In genomic region chr17:81901167-81902022, GRCh38 we compare ENCODE assay signal across 9 cellular contexts. TPM values are rescaled to one million over a fixed set of nuclear protein-coding genes. Genes with fewer than 3 reads are reported as not detected.
DNase-seq lines count a peak whose midpoint lies in the region; ATAC-seq, FAIRE-seq and TF ChIP-seq lines count a peak whose summit lies in the region.
"Had no signal": no experiment of that assay in that cellular context is flagged by ENCODE, and none has a peak within 500 bp of the region (broad histone marks: within the 10 kb centered on the region; RNA-seq: fewer than 3 reads in every experiment).

No MANE protein-coding gene starts in this region.

- TF ChIP-seq EP300 in esophagus muscularis mucosa (IDR thresholded peaks at IDR 0.05), result no peak

- CTCF ChIA-PET in BJ (lab: Yijun Ruan, JAX) (no interaction called here), PC-9 (lab: Charles Lee) (no interaction called here)

- no peak for DNase-seq in BJ (ENCODE audit: low read depth)
- DNase-seq in PC-9, result no peak
- no peak for DNase-seq in esophagus muscularis mucosa (ENCODE audit: extremely low spot score)
- DNase-seq in pancreas, result peak in 2 of 6 donors; percentile 28 to 64
- no peak for DNase-seq in NCI-H345 treated with DMSO at 0.1 percent for 48 hours (lab: John Stamatoyannopoulos, UW; ENCODE audit: unreplicated experiment)
- DNase-seq in GM10266 (ENCODE audit: extremely low spot score), result no peak
- DNase-seq: activated effector memory CD4-positive, alpha-beta T cell treated with anti-CD3 and anti-CD28 coated beads, Interleukin-2, amount 50 U/mL, for 16 hours had no signal

- no peak for FAIRE-seq in pancreas (lab: Jason Lieb, UNC)

- POLR2A ChIA-PET in BJ (lab: Charles Lee) (no interaction called here), PC-9 (lab: Charles Lee; ENCODE audit: unreplicated experiment) (no interaction called here)

- BruUV-seq in PC-9 (replicated peaks; lab: Mats Ljungman, UMichigan), result TSS peak; percentile 17

- H3K27ac ChIP-seq in PC-9 (no peak overlapping the region), esophagus muscularis mucosa (replicated peaks in 1 of 4) (no peak overlapping the region), pancreas (no peak overlapping the region)

- no peaks in the 10 kb centered on the region for H3K9me3 ChIP-seq in PC-9 (ENCODE audit: insufficient read depth, low read depth)
- H3K9me3 ChIP-seq in esophagus muscularis mucosa, result no peaks in the 10 kb centered on the region
- H3K9me3 ChIP-seq in pancreas, result no peaks in the 10 kb centered on the region

- H3K79me2 ChIP-seq in PC-9 (ENCODE audit: low read depth), result no peaks in the 10 kb centered on the region

- no peaks in the 10 kb centered on the region for H4K20me1 ChIP-seq in PC-9 (ENCODE audit: insufficient read depth)

- TF ChIP-seq CTCF in BJ (IDR thresholded peaks at IDR 0.05; ENCODE audit: insufficient read depth, low read depth, low read length), result no peak
- no peak for TF ChIP-seq CTCF in PC-9 (conservative IDR thresholded peaks at IDR 0.05)
- no peak for TF ChIP-seq CTCF in esophagus muscularis mucosa (IDR thresholded peaks at IDR 0.05)
- TF ChIP-seq CTCF in pancreas (IDR thresholded peaks at IDR 0.05), result no peak
- TF ChIP-seq CTCF in GM10266 (IDR thresholded peaks at IDR 0.05; ENCODE audit: control insufficient read depth, insufficient read depth, low read depth, missing control alignments), result no peak

- peak overlapping the region; percentile 27 for H3K4me3 ChIP-seq in BJ (ENCODE audit: low read depth, low read length)
- H3K4me3 ChIP-seq in PC-9, result no peak overlapping the region
- peak overlapping the region; percentile 46 to 57 (median 48) for H3K4me3 ChIP-seq in esophagus muscularis mucosa
- peak overlapping the region in 1 of 4 donors; percentile 37 for H3K4me3 ChIP-seq in pancreas

- no peaks in the 10 kb centered on the region for H3K9me2 ChIP-seq in PC-9 (ENCODE audit: insufficient read depth)

- WGBS in esophagus muscularis mucosa, result 88% methylated on average over 9 of the region's 21 CpGs
- WGBS in pancreas, 2 donors, result 54 to 57% methylated on average over 16 to 21 of the region's 21 CpGs

- H3K27me3 ChIP-seq in BJ (ENCODE audit: control insufficient read depth, insufficient read depth, low read length) (no peaks in the 10 kb centered on the region), PC-9 (ENCODE audit: insufficient read depth, low read depth) (no peaks in the 10 kb centered on the region), esophagus muscularis mucosa (peaks cover 0 to 25% (median 8%) of the 10 kb centered on the region in 4 donors), pancreas (no peaks in the 10 kb centered on the region)

- H3K4me1 ChIP-seq in PC-9 (replicated peaks; ENCODE audit: insufficient read depth) (peaks cover 30% of the 10 kb centered on the region), esophagus muscularis mucosa (peaks cover 8 to 18% (median 16%) of the 10 kb centered on the region in 4 donors), pancreas (peaks cover 0 to 6% (median 3%) of the 10 kb centered on the region in 3 donors)

- H3K36me3 ChIP-seq in BJ (ENCODE audit: control insufficient read depth, insufficient read depth, low read length), result peaks cover 17% of the 10 kb centered on the region
- no peaks in the 10 kb centered on the region for H3K36me3 ChIP-seq in PC-9 (ENCODE audit: low read depth)
- H3K36me3 ChIP-seq in esophagus muscularis mucosa, result peaks cover 32 to 72% (median 59%) of the 10 kb centered on the region in 4 donors
- H3K36me3 ChIP-seq in pancreas, result peaks cover 0 to 12% (median 6%) of the 10 kb centered on the region in 3 donors

- intact Hi-C loops in PC-9 (cut with micrococcal nuclease; ENCODE audit: unreplicated experiment), result no loop called here
- intact Hi-C loops in esophagus muscularis mucosa (cut with DNase I), result no loop called here
- intact Hi-C loops in pancreas (cut with DNase I), result no loop called here

- H2AFZ ChIP-seq in PC-9, result no peak overlapping the region

- H3K4me2 ChIP-seq in PC-9, result no peak overlapping the region

- TF ChIP-seq POLR2A in esophagus muscularis mucosa (IDR thresholded peaks at IDR 0.05; ENCODE audit: low read depth), result no peak

- H3F3A ChIP-seq in PC-9 (ENCODE audit: insufficient read depth, low read depth), result peaks cover 29% of the 10 kb centered on the region

- peak in 3 of 4 donors; percentile 5 to 16 (median 6) for ATAC-seq in pancreas
- no peak for ATAC-seq in HG03108 (IDR thresholded peaks at IDR 0.05; ENCODE audit: unreplicated experiment)
- ATAC-seq in GM21619 (IDR thresholded peaks at IDR 0.05; ENCODE audit: unreplicated experiment), result no peak

RNA-seq across cellular contexts. Expression of gene NPB, which starts 0.6 kb away (rescaled TPM):
- polyA plus RNA-seq in BJ (2011; rRNA removed) (0.21 and 0.38 TPM in 2 replicates), pancreas (under 1 TPM; 0.34 to 0.45 TPM)
- polyA minus RNA-seq in BJ (2011; rRNA and poly(A)+ RNA removed), result 0.24 TPM in 1 of 2 replicates, not detected in the other
- total RNA-seq in PC-9 (2021) (0.83 and 1.1 TPM in 2 replicates), esophagus muscularis mucosa (1 to 10 TPM in 1 of 4 donors, under 1 TPM in 1, not detected in 2; 0.78 to 1.8 TPM), pancreas (under 1 TPM in 4 of 6 donors, not detected in 2; 0.19 to 0.62 (median 0.34) TPM)

RNA-seq across cellular contexts. Expression of gene PCYT2, which starts 9.8 kb away (rescaled TPM):
- polyA plus RNA-seq in BJ (2011; rRNA removed), result 24.5 and 44.2 TPM in 2 replicates
- 19.1 and 25.7 TPM in 2 replicates for polyA minus RNA-seq in BJ (2011; rRNA and poly(A)+ RNA removed)
- 54.7 and 82.2 TPM in 2 replicates for total RNA-seq in PC-9 (2021)
- 10 to 100 TPM; 27.4 to 38.7 (median 33.3) TPM for total RNA-seq in esophagus muscularis mucosa
- 10 to 100 TPM in 5 of 6 donors, 1 to 10 TPM in 1; 9.0 to 20.7 (median 15.0) TPM for total RNA-seq in pancreas
- 10 to 100 TPM; 22.3 to 35.3 TPM for polyA plus RNA-seq in pancreas

RNA-seq across cellular contexts. Expression of gene ANAPC11, which starts 9.9 kb away (rescaled TPM):
- polyA plus RNA-seq in BJ (2011; rRNA removed) (227 and 290 TPM in 2 replicates), pancreas (100 to 1,000 TPM in 1 of 2 donors, 10 to 100 TPM in 1; 95.1 to 112 TPM)
- polyA minus RNA-seq in BJ (2011; rRNA and poly(A)+ RNA removed), result 40.9 and 41.0 TPM in 2 replicates
- total RNA-seq in PC-9 (2021) (187 and 256 TPM in 2 replicates), esophagus muscularis mucosa (100 to 1,000 TPM; 131 to 139 (median 135) TPM), pancreas (10 to 100 TPM; 33.3 to 45.5 (median 42.5) TPM)

RNA-seq across cellular contexts. Expression of gene ALYREF, which starts 10.0 kb away (rescaled TPM):
- polyA plus RNA-seq in BJ (2011; rRNA removed) (74.8 and 83.4 TPM in 2 replicates), pancreas (10 to 100 TPM; 10.3 to 22.6 TPM)
- 52.1 and 66.9 TPM in 2 replicates for polyA minus RNA-seq in BJ (2011; rRNA and poly(A)+ RNA removed)
- total RNA-seq in PC-9 (2021) (138 and 156 TPM in 2 replicates), esophagus muscularis mucosa (10 to 100 TPM; 44.0 to 67.7 (median 56.5) TPM), pancreas (10 to 100 TPM; 14.4 to 27.8 (median 23.4) TPM)

RNA-seq across cellular contexts. Expression of gene SIRT7, which starts 16.6 kb away (rescaled TPM):
- 5.2 and 8.4 TPM in 2 replicates for polyA plus RNA-seq in BJ (2011; rRNA removed)
- 22.0 and 32.1 TPM in 2 replicates for polyA minus RNA-seq in BJ (2011; rRNA and poly(A)+ RNA removed)
- 78.3 and 98.5 TPM in 2 replicates for total RNA-seq in PC-9 (2021)
- total RNA-seq in esophagus muscularis mucosa, result 10 to 100 TPM; 13.9 to 27.0 (median 19.9) TPM
- total RNA-seq in pancreas, result 10 to 100 TPM in 5 of 6 donors, 1 to 10 TPM in 1; 9.6 to 18.1 (median 12.0) TPM
- 10 to 100 TPM; 33.8 to 40.2 TPM for polyA plus RNA-seq in pancreas

Comparison
In these comparisons a context has a peak if more than half of its experiments do, and no peak if none do; other contexts are left out.
1. ATAC-seq: peak in pancreas (3 of 4); none in HG03108 (single experiment) and GM21619 (single experiment).